In genomic region chr3:138284957-138285477, GRCh38 we compare ENCODE assay signal across 22 cellular contexts. TPM values are rescaled to one million over a fixed set of nuclear protein-coding genes. Genes with fewer than 3 reads are reported as not detected.
A peak's percentile ranks its signal among the peaks of the same experiment; 100 is the strongest.
DNase-seq lines count a peak whose midpoint lies in the region; ATAC-seq and TF ChIP-seq lines count a peak whose summit lies in the region.
"Had no signal": no experiment of that assay in that cellular context is flagged by ENCODE, and none has a peak within 500 bp of the region (broad histone marks: within the 10 kb centered on the region; RNA-seq: fewer than 3 reads in every experiment).

No MANE protein-coding gene starts in this region.

- peaks cover 26% of the 10 kb centered on the region for H3K36me3 ChIP-seq in osteoblast (ENCODE audit: insufficient read depth, low read length)

- H3K4me3 ChIP-seq in LNCaP clone FGC (ENCODE audit: low read depth, low read length) (no peak overlapping the region), choroid plexus epithelial cell (ENCODE audit: low read depth, low read length) (no peak overlapping the region), osteoblast (ENCODE audit: insufficient read depth, low read length) (no peak overlapping the region)
- H3K4me3 ChIP-seq: thoracic aorta had no signal

- no peak overlapping the region for H2AFZ ChIP-seq in osteoblast (ENCODE audit: low read length)

- no peaks in the 10 kb centered on the region for H3K4me1 Mint-ChIP-seq in T-helper 2 cell treated with Interferon-gamma antibody and Interleukin-4, amounts not matched to agents 5 μg/mL and 100 μg/mL, for 36 hours (ENCODE audit: low read depth)

- no peaks in the 10 kb centered on the region for H3K9me3 Mint-ChIP-seq in T-helper 2 cell treated with Interferon-gamma antibody and Interleukin-4, amounts not matched to agents 5 μg/mL and 100 μg/mL, for 36 hours

- H3K36me3 Mint-ChIP-seq in T-helper 2 cell treated with Interferon-gamma antibody and Interleukin-4, amounts not matched to agents 5 μg/mL and 100 μg/mL, for 36 hours (ENCODE audit: low read depth) = peaks cover 16% of the 10 kb centered on the region

- H3K79me2 ChIP-seq in osteoblast (ENCODE audit: insufficient read depth, low read length) = no peaks in the 10 kb centered on the region

- no peaks in the 10 kb centered on the region for H4K20me1 ChIP-seq in osteoblast (ENCODE audit: insufficient read depth, low read length)

- H3K27me3 Mint-ChIP-seq in T-helper 2 cell treated with Interferon-gamma antibody and Interleukin-4, amounts not matched to agents 5 μg/mL and 100 μg/mL, for 36 hours (ENCODE audit: low read depth) = no peaks in the 10 kb centered on the region
- H3K27me3 Mint-ChIP-seq: activated CD4-positive, alpha-beta T cell treated with anti-CD3 and anti-CD28 coated beads, Interleukin-2, amount 10 ng/mL, durations not matched to agents 24 days and 14 days had no signal

- no peak overlapping the region for H3K4me3 Mint-ChIP-seq in T-helper 2 cell treated with Interferon-gamma antibody and Interleukin-4, amounts not matched to agents 5 μg/mL and 100 μg/mL, for 36 hours
- H3K4me3 Mint-ChIP-seq: activated CD4-positive, alpha-beta T cell treated with anti-CD3 and anti-CD28 coated beads, Interleukin-2, amount 10 ng/mL, durations not matched to agents 24 days and 14 days had no signal

- no peaks in the 10 kb centered on the region for H3K4me1 ChIP-seq in osteoblast (ENCODE audit: insufficient read depth, low read length)

- no peak for ATAC-seq in HG02759 (IDR thresholded peaks at IDR 0.05; ENCODE audit: unreplicated experiment)
- ATAC-seq in HG03469 (IDR thresholded peaks at IDR 0.05; ENCODE audit: unreplicated experiment) = no peak
- ATAC-seq: left ventricle myocardium superior had no signal

- peak; percentile 25 for DNase-seq in NCI-H82 (lab: John Stamatoyannopoulos, UW)
- DNase-seq in NCI-H82 treated with DMSO at 0.1 percent for 48 hours (lab: John Stamatoyannopoulos, UW; ENCODE audit: unreplicated experiment) = no peak
- no peak for DNase-seq in LNCaP clone FGC (ENCODE audit: low read depth)
- no peak for DNase-seq in choroid plexus epithelial cell (ENCODE audit: low read depth)
- DNase-seq in osteoblast (ENCODE audit: insufficient read length, low spot score, missing footprints) = no peak
- DNase-seq in T-helper 2 cell treated with Interferon-gamma antibody and Interleukin-4, amounts not matched to agents 5 μg/mL and 100 μg/mL, for 36 hours (ENCODE audit: low spot score) = no peak
- DNase-seq: activated CD4-positive, alpha-beta T cell treated with anti-CD3 and anti-CD28 coated beads, Interleukin-2, amount 10 ng/mL, durations not matched to agents 24 days and 14 days; activated gamma-delta T cell; cortex of kidney; DMS79; GOT3; left ventricle myocardium superior; NCI-H1105 treated with DMSO at 0.1 percent for 48 hours; NCI-H2171; NCI-H774 had no signal

- TF ChIP-seq CTCF in LNCaP clone FGC (IDR thresholded peaks at IDR 0.05; ENCODE audit: control insufficient read depth, extremely low read depth, insufficient read depth) = peak; percentile 20; the same call in 1 of the 2 replicates
- peak; percentile 41 for TF ChIP-seq CTCF in choroid plexus epithelial cell (conservative IDR thresholded peaks at IDR 0.05; ENCODE audit: low read depth, low read length)
- TF ChIP-seq CTCF in osteoblast (IDR thresholded peaks at IDR 0.05; ENCODE audit: extremely low read depth, low read depth, low read length) = peak; percentile 19

- no peak overlapping the region for H3K27ac ChIP-seq in osteoblast (ENCODE audit: low read depth, low read length)
- H3K27ac ChIP-seq: HL-60, neutrophil, thoracic aorta had no signal

- no peak overlapping the region for H3K27ac Mint-ChIP-seq in T-helper 2 cell treated with Interferon-gamma antibody and Interleukin-4, amounts not matched to agents 5 μg/mL and 100 μg/mL, for 36 hours
- H3K27ac Mint-ChIP-seq: activated CD4-positive, alpha-beta T cell treated with anti-CD3 and anti-CD28 coated beads, Interleukin-2, amount 10 ng/mL, durations not matched to agents 24 days and 14 days had no signal

- no peak overlapping the region for H3K4me2 ChIP-seq in osteoblast (ENCODE audit: insufficient read depth, low read length)

- H3K9me3 ChIP-seq in osteoblast (ENCODE audit: low read depth, low read length) = no peaks in the 10 kb centered on the region
- H3K9me3 ChIP-seq: neutrophil, thoracic aorta had no signal

- no peaks in the 10 kb centered on the region for H3K27me3 ChIP-seq in osteoblast (ENCODE audit: insufficient read depth, low read length)
- H3K27me3 ChIP-seq: neutrophil had no signal

RNA-seq across cellular contexts. Expression of gene NME9, which starts 44.6 kb away (rescaled TPM):
- not detected in 2 replicates for total RNA-seq in osteoblast
- total RNA-seq: A172; activated CD4-positive, alpha-beta T cell treated with anti-CD3 and anti-CD28 coated beads, Interleukin-2, amount 10 ng/mL, durations not matched to agents 24 days and 14 days; glomerular endothelial cell; thoracic aorta had no signal
